ENCODE assay signal across 8 cellular contexts in the genomic region with DNA sequence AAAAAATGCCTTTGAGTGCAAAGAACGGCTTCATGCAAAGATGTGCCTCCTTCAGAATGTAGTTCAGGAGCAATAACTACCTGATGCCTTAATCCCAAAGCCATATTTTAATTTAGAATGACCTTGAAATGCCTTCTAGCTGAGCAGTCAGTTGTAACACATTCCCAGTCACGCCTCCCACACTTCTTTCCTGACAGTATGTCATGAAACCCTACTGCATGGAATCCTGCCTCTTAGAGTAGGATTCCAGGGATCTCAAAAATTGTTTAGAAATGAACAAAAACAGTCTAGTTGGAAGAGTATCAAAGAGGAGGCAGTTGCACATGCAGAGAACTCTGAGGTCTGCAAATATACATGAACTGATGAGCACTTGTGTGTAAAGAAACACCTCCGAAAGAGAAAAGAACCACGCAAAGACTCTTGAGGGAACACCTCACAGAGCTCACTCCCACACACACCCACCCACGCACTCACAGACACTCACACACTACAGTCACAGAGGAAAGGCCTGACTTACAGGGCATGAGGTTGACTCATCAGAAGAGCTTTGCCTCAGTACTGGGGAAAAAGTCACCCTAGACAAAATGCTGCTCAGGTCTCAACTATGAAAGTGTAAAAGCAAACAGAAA.
DNase-seq lines count a peak whose midpoint lies in the region; ATAC-seq, FAIRE-seq and TF ChIP-seq lines count a peak whose summit lies in the region.

No MANE protein-coding gene starts in this region.

- peak; percentile 84 for ATAC-seq in activated CD4-positive, alpha-beta T cell treated with anti-CD3 and anti-CD28 coated beads for 36 hours
- ATAC-seq in HG03354 (IDR thresholded peaks at IDR 0.05; ENCODE audit: poor library complexity, severe bottlenecking, unreplicated experiment): no peak
- ATAC-seq in GM18867 (IDR thresholded peaks at IDR 0.05; ENCODE audit: unreplicated experiment): no peak

- no peak overlapping the region for H3K4me3 Mint-ChIP-seq in activated CD4-positive, alpha-beta T cell treated with anti-CD3 and anti-CD28 coated beads for 36 hours

- CTCF ChIA-PET in activated CD4-positive, alpha-beta T cell treated with anti-CD3 and anti-CD28 coated beads for 36 hours (lab: Charles Lee): interaction anchor here (0.6 to 1.6 kb wide), 6 partner anchors 12 to 134 kb away, joined by 3 to 5 read pairs (median 4); no protein-coding TSS in a partner anchor
- CTCF ChIA-PET in A673 (lab: Charles Lee): interaction anchor here (0.6 kb wide), 1 partner anchor 249 kb away, joined by 4 read pairs; no protein-coding TSS in a partner anchor

- no peak for TF ChIP-seq EP300 in esophagus muscularis mucosa (IDR thresholded peaks at IDR 0.05)

- no peaks in the 10 kb centered on the region for H3K4me1 ChIP-seq in esophagus muscularis mucosa
- H3K4me1 ChIP-seq in A673 (ENCODE audit: insufficient read depth, low read length, poor library complexity, severe bottlenecking): no peaks in the 10 kb centered on the region

- intact Hi-C loops in activated CD4-positive, alpha-beta T cell treated with anti-CD3 and anti-CD28 coated beads for 36 hours (cut with DNase I, micrococcal nuclease): no loop called here
- intact Hi-C loops in esophagus muscularis mucosa (cut with DNase I) (no loop called here), A673 (cut with micrococcal nuclease; ENCODE audit: unreplicated experiment) (no loop called here)

- peak; percentile 89 for FAIRE-seq in GM18507 (lab: Jason Lieb, UNC)

- TF ChIP-seq CTCF in esophagus muscularis mucosa (IDR thresholded peaks at IDR 0.05) (no peak), A673 (conservative IDR thresholded peaks at IDR 0.05; ENCODE audit: low read depth, low read length) (no peak)

- H3K4me3 ChIP-seq in esophagus muscularis mucosa (no peak overlapping the region), A673 (ENCODE audit: low read depth, low read length, poor library complexity, severe bottlenecking) (no peak overlapping the region)

- H3K27me3 ChIP-seq in esophagus muscularis mucosa: peaks cover 0 to 7% (median 0%) of the 10 kb centered on the region in 4 donors
- peaks cover 3% of the 10 kb centered on the region for H3K27me3 ChIP-seq in A673 (replicated peaks; ENCODE audit: insufficient read depth, low read depth, low read length, poor library complexity)

- TF ChIP-seq POLR2A in esophagus muscularis mucosa (IDR thresholded peaks at IDR 0.05; ENCODE audit: low read depth): no peak

- H3K27ac Mint-ChIP-seq in activated CD4-positive, alpha-beta T cell treated with anti-CD3 and anti-CD28 coated beads for 36 hours: peak overlapping the region; percentile 35

- no peaks in the 10 kb centered on the region for H3K36me3 ChIP-seq in esophagus muscularis mucosa
- no peaks in the 10 kb centered on the region for H3K36me3 ChIP-seq in A673 (ENCODE audit: insufficient read depth, low read length, poor library complexity, severe bottlenecking)

- no peak for DNase-seq in GM18507 (ENCODE audit: extremely low spot score, insufficient read length, low read depth)
- peak; percentile 80 for DNase-seq in activated CD4-positive, alpha-beta T cell treated with anti-CD3 and anti-CD28 coated beads for 36 hours
- DNase-seq in esophagus muscularis mucosa (ENCODE audit: extremely low spot score): peak; percentile 79
- peak; percentile 32 to 56 for DNase-seq in stimulated activated CD4-positive, alpha-beta T cell treated with anti-CD3 and anti-CD28 coated beads, Interleukin-4, amount 100 ng/mL, for 48 hours (ENCODE audit: low read depth in 2 of 2)
- no peak for DNase-seq in NCI-H2081 treated with DMSO at 0.1 percent for 48 hours (lab: John Stamatoyannopoulos, UW)
- DNase-seq in A673 (ENCODE audit: low spot score): no peak

- H3K9me3 ChIP-seq in esophagus muscularis mucosa (no peaks in the 10 kb centered on the region), A673 (ENCODE audit: low read depth, low read length, poor library complexity, severe bottlenecking) (no peaks in the 10 kb centered on the region)

- POLR2A ChIA-PET in activated CD4-positive, alpha-beta T cell treated with anti-CD3 and anti-CD28 coated beads for 36 hours (lab: Charles Lee): no interaction called here
- POLR2A ChIA-PET in A673 (lab: Charles Lee; ENCODE audit: low non-redundant PET): interaction anchor here (0.6 kb wide), 1 partner anchor 19 kb away, joined by 3 read pairs; no protein-coding TSS in a partner anchor

- BruUV-seq in A673 (replicated peaks; lab: Mats Ljungman, UMichigan): no TSS peak

- no peak overlapping the region for H3K27ac ChIP-seq in esophagus muscularis mucosa (replicated peaks in 1 of 4)
- no peak overlapping the region for H3K27ac ChIP-seq in A673 (ENCODE audit: low read depth, low read length, poor library complexity, severe bottlenecking)

- no peaks in the 10 kb centered on the region for H3K27me3 Mint-ChIP-seq in activated CD4-positive, alpha-beta T cell treated with anti-CD3 and anti-CD28 coated beads for 36 hours

- H3K36me3 Mint-ChIP-seq in activated CD4-positive, alpha-beta T cell treated with anti-CD3 and anti-CD28 coated beads for 36 hours (ENCODE audit: low read depth): no peaks in the 10 kb centered on the region

- H3K4me1 Mint-ChIP-seq in activated CD4-positive, alpha-beta T cell treated with anti-CD3 and anti-CD28 coated beads for 36 hours: peaks cover 28% of the 10 kb centered on the region

- no peaks in the 10 kb centered on the region for H3K9me3 Mint-ChIP-seq in activated CD4-positive, alpha-beta T cell treated with anti-CD3 and anti-CD28 coated beads for 36 hours (ENCODE audit: low read depth)

- WGBS in esophagus muscularis mucosa: 61% methylated on average over 5 of the region's 5 CpGs

Comparison
In these comparisons a context has a peak if more than half of its experiments do, and no peak if none do; other contexts are left out.
1. DNase-seq: peak in activated CD4-positive, alpha-beta T cell treated with anti-CD3 and anti-CD28 coated beads for 36 hours (single experiment), esophagus muscularis mucosa (single experiment) and stimulated activated CD4-positive, alpha-beta T cell treated with anti-CD3 and anti-CD28 coated beads, Interleukin-4, amount 100 ng/mL, for 48 hours (2 of 2); none in GM18507 (single experiment), NCI-H2081 treated with DMSO at 0.1 percent for 48 hours (single experiment) and A673 (single experiment).